ENCODE assay signal across 24 cellular contexts in genomic region chr12:38327356-38327755, GRCh38. TPM values are rescaled to one million over a fixed set of nuclear protein-coding genes. Genes with fewer than 3 reads are reported as not detected.
DNase-seq lines count a peak whose midpoint lies in the region; ATAC-seq, FAIRE-seq and TF ChIP-seq lines count a peak whose summit lies in the region.
"Had no signal": no experiment of that assay in that cellular context is flagged by ENCODE, and none has a peak within 500 bp of the region (broad histone marks: within the 10 kb centered on the region; RNA-seq: fewer than 3 reads in every experiment).

No MANE protein-coding gene starts in this region.

- peak; percentile 84 for ATAC-seq in left lobe of liver
- no peak for ATAC-seq in GM18502 (IDR thresholded peaks at IDR 0.05; ENCODE audit: poor library complexity, unreplicated experiment)
- no peak for ATAC-seq in activated T-helper 17 cell treated with anti-CD3 and anti-CD28 coated beads, Interleukin-2, amount 50 U/mL, for 72 hours (replicated peaks)

- no peak overlapping the region for H3K4me3 Mint-ChIP-seq in activated T-helper 17 cell treated with anti-CD3 and anti-CD28 coated beads, Interleukin-2, amount 50 U/mL, for 72 hours
- H3K4me3 Mint-ChIP-seq: CD14-positive monocyte; CD4-positive, alpha-beta memory T cell; CD4-positive, CD25-positive, alpha-beta regulatory T cell; CD8-positive, alpha-beta memory T cell had no signal

- DNase-seq in GM12891 (ENCODE audit: insufficient read length, low spot score) (no peak), left lobe of liver (ENCODE audit: low spot score) (no peak), urothelium cell line (ENCODE audit: low spot score) (no peak), NCI-H82 treated with DMSO at 0.1 percent for 48 hours (lab: John Stamatoyannopoulos, UW; ENCODE audit: unreplicated experiment) (no peak)
- DNase-seq: 8988T; ACHN; BE2C; C1 segment of cervical spinal cord; CD4-positive, alpha-beta memory T cell; CD4-positive, CD25-positive, alpha-beta regulatory T cell; CD8-positive, alpha-beta memory T cell; COR-L47; DMS 273 treated with DMSO at 0.1 percent for 48 hours; DMS153; DMS53; DMS79; DND-41; EL; GF-D8 had no signal

- no peaks in the 10 kb centered on the region for H3K9me3 Mint-ChIP-seq in activated T-helper 17 cell treated with anti-CD3 and anti-CD28 coated beads, Interleukin-2, amount 50 U/mL, for 72 hours
- H3K9me3 Mint-ChIP-seq: CD4-positive, alpha-beta memory T cell; CD4-positive, CD25-positive, alpha-beta regulatory T cell; CD8-positive, alpha-beta memory T cell had no signal

- peaks cover 20% of the 10 kb centered on the region for H3K36me3 Mint-ChIP-seq in activated T-helper 17 cell treated with anti-CD3 and anti-CD28 coated beads, Interleukin-2, amount 50 U/mL, for 72 hours (ENCODE audit: low read depth)

- peak; percentile 13 for FAIRE-seq in G401.6 (lab: Jason Lieb, UNC)
- peak; percentile 51 for FAIRE-seq in GM12891 (lab: Jason Lieb, UNC)
- FAIRE-seq in urothelium cell line (lab: Jason Lieb, UNC), result peak; percentile 48
- FAIRE-seq: GM12892 had no signal

- TF ChIP-seq POLR2A in GM12891 (IDR thresholded peaks at IDR 0.05; ENCODE audit: low read depth, low read length), result no peak

- H3K4me1 Mint-ChIP-seq in activated T-helper 17 cell treated with anti-CD3 and anti-CD28 coated beads, Interleukin-2, amount 50 U/mL, for 72 hours, result no peaks in the 10 kb centered on the region

- no peaks in the 10 kb centered on the region for H3K27me3 Mint-ChIP-seq in activated T-helper 17 cell treated with anti-CD3 and anti-CD28 coated beads, Interleukin-2, amount 50 U/mL, for 72 hours
- H3K27me3 Mint-ChIP-seq: CD4-positive, alpha-beta memory T cell; CD4-positive, CD25-positive, alpha-beta regulatory T cell; CD8-positive, alpha-beta memory T cell had no signal

- H3K27ac Mint-ChIP-seq in activated T-helper 17 cell treated with anti-CD3 and anti-CD28 coated beads, Interleukin-2, amount 50 U/mL, for 72 hours, result no peak overlapping the region
- H3K27ac Mint-ChIP-seq: CD14-positive monocyte; CD4-positive, alpha-beta memory T cell; CD4-positive, CD25-positive, alpha-beta regulatory T cell; CD8-positive, alpha-beta memory T cell had no signal

TF ChIP-seq in GM12891, 5 proteins besides CTCF, POLR2A, EP300 and RAD21:
- TF ChIP-seq SPI1 (IDR thresholded peaks at IDR 0.05; ENCODE audit: low read depth, low read length), result no peak
- no peak for TF ChIP-seq PAX5 (IDR thresholded peaks at IDR 0.05; ENCODE audit: insufficient read depth, low read length, severe bottlenecking)
- TF ChIP-seq POU2F2 (IDR thresholded peaks at IDR 0.05; ENCODE audit: low read depth, low read length), result no peak
- TF ChIP-seq POLR2AphosphoS5 (IDR thresholded peaks at IDR 0.05; ENCODE audit: low read depth, low read length), result no peak
- no peak for TF ChIP-seq TAF1 (IDR thresholded peaks at IDR 0.05; ENCODE audit: low read depth, low read length)

RNA-seq across cellular contexts. Expression of gene ALG10B, which starts 10.8 kb away (rescaled TPM):
- 3.7 TPM for polyA plus RNA-seq in GM12891 (2012; ENCODE audit: low read depth, missing spikeins)
- total RNA-seq in left lobe of liver, result 4.1 TPM
- 10 to 100 TPM; 11.8 to 15.5 TPM for total RNA-seq in activated T-helper 17 cell treated with anti-CD3 and anti-CD28 coated beads, Interleukin-2, amount 50 U/mL, for 72 hours
